In the genomic region with DNA sequence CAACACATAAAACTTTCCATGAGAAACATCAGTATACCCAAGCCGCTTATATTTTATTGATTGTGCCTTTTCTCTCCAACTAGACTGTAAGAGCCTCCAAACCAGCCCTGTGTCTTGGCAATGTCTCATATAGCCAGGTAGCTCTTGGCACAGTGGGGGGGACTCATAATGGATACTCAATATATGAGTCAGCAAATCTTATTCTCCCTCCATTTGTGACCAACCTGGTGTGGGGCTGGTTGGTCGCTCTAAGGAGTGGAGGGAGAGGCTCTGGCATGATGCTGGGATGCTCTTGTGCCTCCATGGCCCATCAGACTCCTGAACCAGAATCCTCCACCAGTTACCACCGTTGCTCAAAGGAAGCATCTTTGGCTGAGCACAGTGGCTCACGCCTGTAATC, we compare ENCODE assay signal across 3 cellular contexts.
A peak's percentile ranks its signal among the peaks of the same experiment; 100 is the strongest.
TF ChIP-seq lines count a peak whose summit lies in the region.

No MANE protein-coding gene starts in this region.

TF ChIP-seq in A549, 52 proteins besides CTCF, POLR2A, EP300 and RAD21:
- TF ChIP-seq ZFP36 (IDR thresholded peaks at IDR 0.05; ENCODE audit: borderline replicate concordance, partially characterized antibody) (no peak), MAFK (IDR thresholded peaks at IDR 0.05; ENCODE audit: partially characterized antibody) (peak; percentile 72)

TF ChIP-seq in IMR-90, 13 proteins besides CTCF, POLR2A, EP300 and RAD21:
- TF ChIP-seq CHD1 (IDR thresholded peaks at IDR 0.05; ENCODE audit: low read depth, low read length) (no peak), NFE2L2 (IDR thresholded peaks at IDR 0.05; ENCODE audit: low read depth, low read length) (no peak), MAFK (IDR thresholded peaks at IDR 0.05; ENCODE audit: low read depth, low read length) (peak; percentile 40; the same call in 1 of the 2 replicates), RFX5 (IDR thresholded peaks at IDR 0.05; ENCODE audit: low read depth, low read length) (no peak)

TF ChIP-seq in H1, 55 proteins besides CTCF, POLR2A, EP300 and RAD21:
- TF ChIP-seq BACH1 (IDR thresholded peaks at IDR 0.05; ENCODE audit: low read length) = 0 out of 2 replicates have a peak, but pooled peaks have one; percentile 19
- no peak for TF ChIP-seq TAF7 (optimal IDR thresholded peaks at IDR 0.05; ENCODE audit: borderline replicate concordance, low read depth, low read length)
